ENCODE assay signal across 8 cellular contexts in the genomic region with DNA sequence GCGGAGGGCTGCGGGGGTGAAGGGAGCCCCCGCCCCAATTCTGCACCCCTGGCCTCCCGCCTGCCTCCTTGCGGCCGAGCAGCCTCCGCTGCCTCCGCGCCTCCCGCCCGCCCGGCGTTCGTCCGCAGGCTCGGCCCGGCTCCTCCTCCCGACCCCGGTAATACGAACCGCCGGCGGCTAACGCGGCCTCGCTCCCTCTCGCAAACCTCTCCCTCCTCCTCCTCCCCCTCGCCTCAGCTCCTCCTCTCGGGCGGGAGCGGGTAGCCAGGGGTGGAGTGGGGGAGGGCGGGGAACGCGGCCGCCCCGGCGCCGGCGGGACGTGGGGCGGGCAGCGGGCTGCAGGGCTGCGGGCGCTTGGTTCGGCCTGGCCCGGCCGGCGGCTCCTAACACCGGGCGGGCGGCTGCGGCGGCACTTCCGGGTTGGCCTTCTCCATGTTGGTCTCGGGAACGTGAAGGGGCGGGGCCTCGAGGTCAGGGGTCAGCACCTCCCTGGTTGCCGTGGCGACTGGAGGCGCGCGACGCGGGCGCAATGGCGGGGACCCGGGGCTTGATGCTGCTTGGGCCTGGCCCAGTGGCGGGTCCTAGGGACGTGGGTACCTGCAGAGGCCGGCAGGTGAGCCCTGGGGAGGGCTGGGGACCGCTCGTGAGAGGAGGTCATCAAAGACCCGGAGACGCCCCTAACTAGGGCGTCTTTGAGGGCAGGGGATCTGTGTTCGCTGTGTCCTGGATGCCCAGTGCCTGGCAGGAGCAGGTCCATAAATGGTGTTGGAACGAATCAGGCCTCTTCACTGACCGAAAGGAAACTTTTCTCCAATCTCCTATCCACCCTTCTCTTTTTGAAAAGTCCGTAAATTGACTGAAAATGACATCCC. TPM values are rescaled to one million over a fixed set of nuclear protein-coding genes. Genes with fewer than 3 reads are reported as not detected.
DNase-seq lines count a peak whose midpoint lies in the region; ATAC-seq and TF ChIP-seq lines count a peak whose summit lies in the region.

A gene with protein sequence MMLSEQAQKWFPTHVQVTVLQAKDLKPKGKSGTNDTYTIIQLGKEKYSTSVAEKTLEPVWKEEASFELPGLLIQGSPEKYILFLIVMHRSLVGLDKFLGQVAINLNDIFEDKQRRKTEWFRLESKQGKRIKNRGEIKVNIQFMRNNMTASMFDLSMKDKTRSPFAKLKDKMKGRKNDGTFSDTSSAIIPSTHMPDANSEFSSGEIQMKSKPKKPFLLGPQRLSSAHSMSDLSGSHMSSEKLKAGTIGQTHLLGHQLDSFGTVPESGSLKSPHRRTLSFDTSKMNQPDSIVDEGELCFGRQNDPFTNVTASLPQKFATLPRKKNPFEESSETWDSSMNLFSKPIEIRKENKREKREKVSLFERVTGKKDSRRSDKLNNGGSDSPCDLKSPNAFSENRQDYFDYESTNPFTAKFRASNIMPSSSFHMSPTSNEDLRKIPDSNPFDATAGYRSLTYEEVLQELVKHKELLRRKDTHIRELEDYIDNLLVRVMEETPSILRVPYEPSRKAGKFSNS (minus strand): TSS at position 451 of the 872 bp plus-strand sequence. CDS start 778 bp downstream, outside the sequence.

- H3K9me3 ChIP-seq in KOPT-K1 (ENCODE audit: insufficient read depth, low read length, poor library complexity, severe bottlenecking) = no peaks in the 10 kb centered on the region

- ATAC-seq in GM21825 (IDR thresholded peaks at IDR 0.05; ENCODE audit: unreplicated experiment) = peak; percentile 95

- DNase-seq in EL (peak; percentile 92), RKO (ENCODE audit: low spot score) (peak; percentile 88), fibroblast of the aortic adventitia (ENCODE audit: low read depth) (peak; percentile 84), nephron progenitor cell (peak; percentile 98)
- DNase-seq in activated T-helper 9 cell treated with anti-CD3 and anti-CD28 coated beads, Interleukin-2, amount 50 U/mL, for 16 hours (ENCODE audit: low read depth) = peak; percentile 93

- H3K36me3 Mint-ChIP-seq in nephron progenitor cell (ENCODE audit: low read depth) = no peaks in the 10 kb centered on the region
- H3K36me3 Mint-ChIP-seq in stimulated activated naive CD8-positive, alpha-beta T cell treated with anti-CD3 and anti-CD28 coated beads, Interleukin-15, Interleukin-2, amounts not matched to agents 100 ng/mL and 50 ng/mL, for 24 hours (ENCODE audit: low read depth) = no peaks in the 10 kb centered on the region

- H3K4me3 ChIP-seq in fibroblast of the aortic adventitia (ENCODE audit: low read depth, low read length) = peak within 1 kb of the TSS; percentile 68

- TF ChIP-seq CTCF in fibroblast of the aortic adventitia (IDR thresholded peaks at IDR 0.05; ENCODE audit: insufficient read depth, low read length) = peak; percentile 7
- TF ChIP-seq CTCF in nephron progenitor cell (IDR thresholded peaks at IDR 0.05) = peak; percentile 25

- peak within 1 kb of the TSS; percentile 95 for H3K27ac ChIP-seq in KOPT-K1 (ENCODE audit: low read depth, low read length, poor library complexity, severe bottlenecking)

- no peaks in the 10 kb centered on the region for H3K36me3 ChIP-seq in KOPT-K1 (ENCODE audit: insufficient read depth, low read length)

- H3K27me3 Mint-ChIP-seq in nephron progenitor cell (ENCODE audit: low read depth, poor library complexity) = peaks cover 4% of the 10 kb centered on the region
- no peaks in the 10 kb centered on the region for H3K27me3 Mint-ChIP-seq in stimulated activated naive CD8-positive, alpha-beta T cell treated with anti-CD3 and anti-CD28 coated beads, Interleukin-15, Interleukin-2, amounts not matched to agents 100 ng/mL and 50 ng/mL, for 24 hours

- H3K4me1 Mint-ChIP-seq in nephron progenitor cell = peaks cover 61% of the 10 kb centered on the region
- H3K4me1 Mint-ChIP-seq in stimulated activated naive CD8-positive, alpha-beta T cell treated with anti-CD3 and anti-CD28 coated beads, Interleukin-15, Interleukin-2, amounts not matched to agents 100 ng/mL and 50 ng/mL, for 24 hours (ENCODE audit: low read depth) = peaks cover 31% of the 10 kb centered on the region

- H3K4me3 Mint-ChIP-seq in nephron progenitor cell = peak within 1 kb of the TSS; percentile 78
- peak within 1 kb of the TSS; percentile 92 for H3K4me3 Mint-ChIP-seq in stimulated activated naive CD8-positive, alpha-beta T cell treated with anti-CD3 and anti-CD28 coated beads, Interleukin-15, Interleukin-2, amounts not matched to agents 100 ng/mL and 50 ng/mL, for 24 hours

- no peaks in the 10 kb centered on the region for H3K9me3 Mint-ChIP-seq in nephron progenitor cell
- no peaks in the 10 kb centered on the region for H3K9me3 Mint-ChIP-seq in stimulated activated naive CD8-positive, alpha-beta T cell treated with anti-CD3 and anti-CD28 coated beads, Interleukin-15, Interleukin-2, amounts not matched to agents 100 ng/mL and 50 ng/mL, for 24 hours

- H3K27ac Mint-ChIP-seq in nephron progenitor cell = peak within 1 kb of the TSS; percentile 92
- H3K27ac Mint-ChIP-seq in stimulated activated naive CD8-positive, alpha-beta T cell treated with anti-CD3 and anti-CD28 coated beads, Interleukin-15, Interleukin-2, amounts not matched to agents 100 ng/mL and 50 ng/mL, for 24 hours = peak within 1 kb of the TSS; percentile 88

RNA-seq across cellular contexts. Expression of the gene that starts here (rescaled TPM):
- 24.7 and 35.5 TPM in 2 replicates for total RNA-seq in fibroblast of the aortic adventitia (ENCODE audit: low replicate concordance)

Comparison
In these comparisons a context has a peak if more than half of its experiments do, and no peak if none do; other contexts are left out.
1. Peak in every context shown above with its lines: DNase-seq, ATAC-seq, H3K4me3 ChIP-seq and H3K27ac ChIP-seq.